24 cellular contexts compared by ENCODE assay signal in genomic region chr1:61424382-61424781, GRCh38.
DNase-seq lines count a peak whose midpoint lies in the region; ATAC-seq, FAIRE-seq and TF ChIP-seq lines count a peak whose summit lies in the region.
"Had no signal": no experiment of that assay in that cellular context is flagged by ENCODE, and none has a peak within 500 bp of the region (broad histone marks: within the 10 kb centered on the region; RNA-seq: fewer than 3 reads in every experiment).

No MANE protein-coding gene starts in this region.

- no peak overlapping the region for H3K4me3 ChIP-seq in HepG2 (replicated peaks in 1 of 3; ENCODE audit: insufficient read depth in 1 of 3, low read depth in 2 of 3, low read length in 3 of 3)
- H3K4me3 ChIP-seq in right lobe of liver: no peak overlapping the region
- no peak overlapping the region for H3K4me3 ChIP-seq in esophagus muscularis mucosa
- H3K4me3 ChIP-seq: cardiac muscle cell, lower lobe of right lung, psoas muscle, stomach, uterus had no signal

- H3K36me3 ChIP-seq in HepG2 (replicated peaks in 1 of 2; ENCODE audit: control insufficient read depth in 1 of 2, insufficient read depth in 2 of 2, low read length in 2 of 2) (peaks cover 10 to 63% of the 10 kb centered on the region in 2 experiments), right lobe of liver (peaks cover 0 to 16% (median 0%) of the 10 kb centered on the region in 4 donors), esophagus muscularis mucosa (peaks cover 0 to 14% (median 2%) of the 10 kb centered on the region in 4 donors)
- H3K36me3 ChIP-seq: cardiac muscle cell, lower lobe of right lung, uterus had no signal

- ATAC-seq in HepG2: no peak
- ATAC-seq in right lobe of liver: no peak
- ATAC-seq in activated naive CD8-positive, alpha-beta T cell treated with anti-CD3 and anti-CD28 coated beads, Interleukin-2, amount 50 U/mL, for 24 hours: no peak
- no peak for ATAC-seq in HG03039 (IDR thresholded peaks at IDR 0.05; ENCODE audit: unreplicated experiment)
- ATAC-seq: CD8-positive, alpha-beta T cell; lower lobe of right lung; naive thymus-derived CD8-positive, alpha-beta T cell; psoas muscle had no signal

- H3K27ac Mint-ChIP-seq in activated naive CD8-positive, alpha-beta T cell treated with anti-CD3 and anti-CD28 coated beads, Interleukin-2, amount 50 U/mL, for 24 hours: no peak overlapping the region
- H3K27ac Mint-ChIP-seq in activated naive CD8-positive, alpha-beta T cell treated with anti-CD3 and anti-CD28 coated beads for 36 hours: no peak overlapping the region
- H3K27ac Mint-ChIP-seq: activated CD4-positive, alpha-beta T cell treated with anti-CD3 and anti-CD28 coated beads, Interleukin-2, amount 10 ng/mL, durations not matched to agents 7 days and 5 days; activated naive CD4-positive, alpha-beta T cell treated with anti-CD3 and anti-CD28 coated beads, Interleukin-2, amount 50 U/mL, for 24 hours; CD8-positive, alpha-beta T cell; HFFc6; naive thymus-derived CD8-positive, alpha-beta T cell had no signal

- H3K4me1 ChIP-seq in HepG2 (ENCODE audit: insufficient read depth, low read length) (no peaks in the 10 kb centered on the region), right lobe of liver (no peaks in the 10 kb centered on the region), esophagus muscularis mucosa (peaks cover 17 to 31% (median 20%) of the 10 kb centered on the region in 4 donors)
- H3K4me1 ChIP-seq: lower lobe of right lung, uterus had no signal

- in situ Hi-C loops in HepG2 (cut with HindIII; ENCODE audit: extremely low pct_ligation_motif_present, low pct_unique_long_range_greater_than_20kb): no loop called here

- H3K4me1 Mint-ChIP-seq in activated naive CD8-positive, alpha-beta T cell treated with anti-CD3 and anti-CD28 coated beads, Interleukin-2, amount 50 U/mL, for 24 hours: no peaks in the 10 kb centered on the region
- peaks cover 1% of the 10 kb centered on the region for H3K4me1 Mint-ChIP-seq in activated naive CD8-positive, alpha-beta T cell treated with anti-CD3 and anti-CD28 coated beads for 36 hours
- H3K4me1 Mint-ChIP-seq: activated CD4-positive, alpha-beta T cell treated with anti-CD3 and anti-CD28 coated beads, Interleukin-2, amount 10 ng/mL, durations not matched to agents 7 days and 5 days; activated naive CD4-positive, alpha-beta T cell treated with anti-CD3 and anti-CD28 coated beads, Interleukin-2, amount 50 U/mL, for 24 hours had no signal

- no peak for TF ChIP-seq POLR2A in HepG2 (IDR thresholded peaks at IDR 0.05; ENCODE audit: insufficient read depth in 1 of 2, low read depth in 2 of 2, low read length in 2 of 2)
- TF ChIP-seq POLR2A in right lobe of liver (IDR thresholded peaks at IDR 0.05): no peak
- no peak for TF ChIP-seq POLR2A in esophagus muscularis mucosa (IDR thresholded peaks at IDR 0.05; ENCODE audit: low read depth)

- intact Hi-C loops in HepG2 (cut with micrococcal nuclease; ENCODE audit: unreplicated experiment) (no loop called here), right lobe of liver (cut with DNase I) (no loop called here), esophagus muscularis mucosa (cut with DNase I) (no loop called here)

- H3K36me3 Mint-ChIP-seq in activated naive CD8-positive, alpha-beta T cell treated with anti-CD3 and anti-CD28 coated beads, Interleukin-2, amount 50 U/mL, for 24 hours (ENCODE audit: low read depth): no peaks in the 10 kb centered on the region
- H3K36me3 Mint-ChIP-seq in activated naive CD8-positive, alpha-beta T cell treated with anti-CD3 and anti-CD28 coated beads for 36 hours: no peaks in the 10 kb centered on the region
- H3K36me3 Mint-ChIP-seq: CD8-positive, alpha-beta T cell had no signal

- CTCF ChIA-PET in HepG2 (lab: Yijun Ruan, JAX; ENCODE audit: low intra/inter-chr PET ratio, low total read pairs): no interaction called here

- no peak overlapping the region for H3K9ac ChIP-seq in HepG2 (ENCODE audit: insufficient read depth, low read depth, low read length)

- no peak for TF ChIP-seq CTCF in HepG2 (CRISPR knock-in tag; IDR thresholded peaks at IDR 0.05)
- TF ChIP-seq CTCF in right lobe of liver (IDR thresholded peaks at IDR 0.05): no peak
- no peak for TF ChIP-seq CTCF in esophagus muscularis mucosa (IDR thresholded peaks at IDR 0.05)

- TF ChIP-seq EP300 in HepG2 (IDR thresholded peaks at IDR 0.05; ENCODE audit: low read depth in 2 of 2, low read length in 2 of 2) (no peak), HepG2 (CRISPR knock-in tag; IDR thresholded peaks at IDR 0.05; ENCODE audit: borderline replicate concordance) (no peak), esophagus muscularis mucosa (IDR thresholded peaks at IDR 0.05) (no peak)

- H3K27ac ChIP-seq in HepG2 (ENCODE audit: extremely low read length, insufficient read depth, low read length): no peak overlapping the region
- H3K27ac ChIP-seq in right lobe of liver: no peak overlapping the region
- no peak overlapping the region for H3K27ac ChIP-seq in esophagus muscularis mucosa (replicated peaks in 1 of 4)
- H3K27ac ChIP-seq: cardiac muscle cell, lower lobe of right lung, psoas muscle, stomach, uterus had no signal

- 94% methylated on average over 3 of the region's 3 CpGs for WGBS in HepG2 (ENCODE audit: low lambda C conversion rate)
- WGBS in right lobe of liver (ENCODE audit: insufficient coverage, low coverage, low lambda C conversion rate, missing lambda C conversion rate): 92% methylated on average over 3 of the region's 3 CpGs
- WGBS in esophagus muscularis mucosa: 90% methylated on average over 3 of the region's 3 CpGs

- no TSS peak for BruUV-seq in HepG2 (replicated peaks; lab: Mats Ljungman, UMichigan)

- H3K9me3 ChIP-seq in HepG2 (ENCODE audit: low read length) (no peaks in the 10 kb centered on the region), right lobe of liver (no peaks in the 10 kb centered on the region), esophagus muscularis mucosa (no peaks in the 10 kb centered on the region)
- H3K9me3 ChIP-seq: lower lobe of right lung, psoas muscle, stomach, uterus had no signal

- H3K27me3 Mint-ChIP-seq in activated naive CD8-positive, alpha-beta T cell treated with anti-CD3 and anti-CD28 coated beads, Interleukin-2, amount 50 U/mL, for 24 hours: no peaks in the 10 kb centered on the region
- no peaks in the 10 kb centered on the region for H3K27me3 Mint-ChIP-seq in activated naive CD8-positive, alpha-beta T cell treated with anti-CD3 and anti-CD28 coated beads for 36 hours
- H3K27me3 Mint-ChIP-seq: activated CD4-positive, alpha-beta T cell treated with anti-CD3 and anti-CD28 coated beads, Interleukin-2, amount 10 ng/mL, durations not matched to agents 7 days and 5 days; naive thymus-derived CD8-positive, alpha-beta T cell had no signal

- H3K9me3 Mint-ChIP-seq in activated naive CD8-positive, alpha-beta T cell treated with anti-CD3 and anti-CD28 coated beads, Interleukin-2, amount 50 U/mL, for 24 hours: no peaks in the 10 kb centered on the region
- H3K9me3 Mint-ChIP-seq in activated naive CD8-positive, alpha-beta T cell treated with anti-CD3 and anti-CD28 coated beads for 36 hours: no peaks in the 10 kb centered on the region
- H3K9me3 Mint-ChIP-seq: activated CD4-positive, alpha-beta T cell treated with anti-CD3 and anti-CD28 coated beads, Interleukin-2, amount 10 ng/mL, durations not matched to agents 7 days and 5 days; activated naive CD4-positive, alpha-beta T cell treated with anti-CD3 and anti-CD28 coated beads, Interleukin-2, amount 50 U/mL, for 24 hours; CD8-positive, alpha-beta T cell; HFFc6; naive thymus-derived CD8-positive, alpha-beta T cell had no signal

- DNase-seq in HepG2 (ENCODE audit: low spot score) (no peak), right lobe of liver (no peak), NCI-H2171 (lab: John Stamatoyannopoulos, UW) (peak; percentile 23), esophagus muscularis mucosa (ENCODE audit: extremely low spot score) (peak; percentile 42), HTR-8/SVneo (ENCODE audit: insufficient read length, low spot score) (no peak)
- DNase-seq in activated naive CD8-positive, alpha-beta T cell treated with anti-CD3 and anti-CD28 coated beads, Interleukin-2, amount 50 U/mL, for 24 hours: no peak
- no peak for DNase-seq in activated naive CD8-positive, alpha-beta T cell treated with anti-CD3 and anti-CD28 coated beads for 36 hours
- DNase-seq: activated CD4-positive, alpha-beta T cell treated with anti-CD3 and anti-CD28 coated beads, Interleukin-2, amount 10 ng/mL, durations not matched to agents 7 days and 5 days; activated T-cell treated with anti-CD3 and anti-CD28 coated beads for 4 hours; CD8-positive, alpha-beta T cell; effector memory CD4-positive, alpha-beta T cell; HFFc6; KG1; lower lobe of right lung; naive thymus-derived CD8-positive, alpha-beta T cell; psoas muscle; SHP77; stomach; T1000; uterus had no signal

- no peak for TF ChIP-seq RAD21 in HepG2 (CRISPR knock-in tag; IDR thresholded peaks at IDR 0.05)

- no peaks in the 10 kb centered on the region for H3K79me2 ChIP-seq in HepG2 (ENCODE audit: insufficient read depth, low read length)

- FAIRE-seq in HepG2 (lab: Jason Lieb, UNC) (no peak), HTR-8/SVneo (lab: Jason Lieb, UNC) (no peak)
- FAIRE-seq: G401.6 had no signal

- H4K20me1 ChIP-seq in HepG2 (ENCODE audit: insufficient read depth, low read length): no peaks in the 10 kb centered on the region

- H3K4me2 ChIP-seq in HepG2 (ENCODE audit: low read depth, low read length): no peak overlapping the region

- H2AFZ ChIP-seq in HepG2 (ENCODE audit: low read length): no peak overlapping the region

- POLR2A ChIA-PET in HepG2 (lab: Yijun Ruan, JAX): interaction anchor here (0.6 kb wide), 1 partner anchor 35 kb away, joined by 3 read pairs; no protein-coding TSS in a partner anchor

- H3K27me3 ChIP-seq in HepG2 (ENCODE audit: control insufficient read depth in 1 of 2, insufficient read depth in 2 of 2, low read length in 2 of 2) (no peaks in the 10 kb centered on the region), right lobe of liver (no peaks in the 10 kb centered on the region), esophagus muscularis mucosa (no peaks in the 10 kb centered on the region)
- H3K27me3 ChIP-seq: cardiac muscle cell, stomach, uterus had no signal

- no peak overlapping the region for H3K4me3 Mint-ChIP-seq in activated naive CD8-positive, alpha-beta T cell treated with anti-CD3 and anti-CD28 coated beads, Interleukin-2, amount 50 U/mL, for 24 hours
- no peak overlapping the region for H3K4me3 Mint-ChIP-seq in activated naive CD8-positive, alpha-beta T cell treated with anti-CD3 and anti-CD28 coated beads for 36 hours
- H3K4me3 Mint-ChIP-seq: activated CD4-positive, alpha-beta T cell treated with anti-CD3 and anti-CD28 coated beads, Interleukin-2, amount 10 ng/mL, durations not matched to agents 7 days and 5 days; activated naive CD4-positive, alpha-beta T cell treated with anti-CD3 and anti-CD28 coated beads, Interleukin-2, amount 50 U/mL, for 24 hours; CD8-positive, alpha-beta T cell; HFFc6; naive thymus-derived CD8-positive, alpha-beta T cell had no signal

TF ChIP-seq in HepG2, 621 proteins besides CTCF, POLR2A, EP300 and RAD21 (continues in another document):
- TF ChIP-seq HOXA9 (CRISPR knock-in tag; IDR thresholded peaks at IDR 0.05; ENCODE audit: borderline replicate concordance) (no peak), HIVEP1 (CRISPR knock-in tag; IDR thresholded peaks at IDR 0.05) (no peak), RBM22 (optimal IDR thresholded peaks at IDR 0.05; ENCODE audit: low read length) (peak; percentile 27), TAF1 (CRISPR knock-in tag; IDR thresholded peaks at IDR 0.05) (no peak), ZBTB38 (CRISPR knock-in tag; IDR thresholded peaks at IDR 0.05) (no peak), ZNF468 (CRISPR knock-in tag; IDR thresholded peaks at IDR 0.05) (no peak)

Comparison
In these comparisons a context has a peak if more than half of its experiments do, and no peak if none do; other contexts are left out.
1. DNase-seq: peak in NCI-H2171 (single experiment) and esophagus muscularis mucosa (single experiment); none in HepG2 (single experiment), right lobe of liver (0 of 3), activated naive CD8-positive, alpha-beta T cell treated with anti-CD3 and anti-CD28 coated beads, Interleukin-2, amount 50 U/mL, for 24 hours (single experiment), activated naive CD8-positive, alpha-beta T cell treated with anti-CD3 and anti-CD28 coated beads for 36 hours (single experiment) and HTR-8/SVneo (single experiment).